20 cellular contexts compared by ENCODE assay signal in the genomic region with DNA sequence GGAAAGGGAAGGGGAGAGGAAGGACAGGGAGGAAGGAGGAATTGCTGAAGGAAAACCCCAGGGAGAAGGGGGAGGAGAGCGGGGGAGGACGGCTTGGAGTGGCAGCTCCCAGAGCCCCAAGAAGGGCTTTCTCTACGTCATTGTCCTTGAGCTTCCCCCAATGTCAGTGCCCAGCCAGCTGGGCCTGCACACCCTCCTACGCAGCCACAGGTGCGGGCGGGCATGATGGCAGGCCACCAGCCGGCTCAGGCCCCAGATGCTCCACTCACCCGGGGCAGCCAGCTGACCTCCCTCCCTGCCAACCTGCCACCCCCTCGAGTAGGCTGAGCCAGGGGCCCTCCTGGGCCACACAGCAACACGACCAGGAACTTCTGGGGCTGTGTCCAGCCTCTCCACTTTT. TPM values are rescaled to one million over a fixed set of nuclear protein-coding genes. Genes with fewer than 3 reads are reported as not detected.
A peak's percentile ranks its signal among the peaks of the same experiment; 100 is the strongest.
DNase-seq lines count a peak whose midpoint lies in the region; ATAC-seq and TF ChIP-seq lines count a peak whose summit lies in the region.
"Had no signal": no experiment of that assay in that cellular context is flagged by ENCODE, and none has a peak within 500 bp of the region (broad histone marks: within the 10 kb centered on the region; RNA-seq: fewer than 3 reads in every experiment).

No MANE protein-coding gene starts in this region.

- no peak overlapping the region for H3K4me2 ChIP-seq in SK-N-SH
- no peak overlapping the region for H3K4me2 ChIP-seq in neuronal stem cell (ENCODE audit: insufficient read depth, low read length, poor library complexity, severe bottlenecking)
- H3K4me2 ChIP-seq: A549 had no signal

- no peak overlapping the region for H4K8ac ChIP-seq in neuronal stem cell (ENCODE audit: low read depth, low read length)

- H3K36me3 ChIP-seq in SK-N-SH (replicated peaks in 1 of 2; ENCODE audit: control insufficient read depth in 1 of 2, insufficient read depth in 2 of 2, low read length in 1 of 2) (no peaks in the 10 kb centered on the region), neuronal stem cell (replicated peaks in 1 of 2; ENCODE audit: control insufficient read depth in 2 of 2, insufficient read depth in 2 of 2, low read length in 2 of 2) (no peaks in the 10 kb centered on the region)
- H3K36me3 ChIP-seq: BE2C had no signal

- peak overlapping the region; percentile 27 for H3K18ac ChIP-seq in neuronal stem cell (ENCODE audit: low read length)

- H3K27ac ChIP-seq in SK-N-SH (ENCODE audit: low read depth in 2 of 2, low read length in 1 of 2) (peak overlapping the region in 1 of 2 experiments; percentile 56; a peak in 1 of 4 replicates), VCaP (peak overlapping the region; percentile 5; the same call in 1 of the 2 replicates), neuronal stem cell (replicated peaks; ENCODE audit: low read length) (no peak overlapping the region)
- H3K27ac ChIP-seq: A549, GM23248 had no signal

- H2BK120ac ChIP-seq in neuronal stem cell (ENCODE audit: low read depth, low read length) = no peak overlapping the region

- no peak for TF ChIP-seq EP300 in SK-N-SH (IDR thresholded peaks at IDR 0.05; ENCODE audit: borderline replicate concordance in 1 of 2, low read depth in 1 of 2, low read length in 1 of 2)

- no peaks in the 10 kb centered on the region for H3F3A ChIP-seq in SK-N-SH (replicated peaks; ENCODE audit: insufficient read depth)

- no peaks in the 10 kb centered on the region for H3K9me3 Mint-ChIP-seq in MCF 10A (ENCODE audit: unreplicated experiment)

- intact Hi-C loops in MCF 10A (cut with micrococcal nuclease) = no loop called here

- no peak overlapping the region for H3K4me3 Mint-ChIP-seq in MCF 10A (ENCODE audit: unreplicated experiment)
- H3K4me3 Mint-ChIP-seq: T-helper 17 cell had no signal

- H2AFZ ChIP-seq in SK-N-SH (ENCODE audit: low read depth) (no peak overlapping the region), neuronal stem cell (ENCODE audit: low read length) (no peak overlapping the region)
- H2AFZ ChIP-seq: GM23248 had no signal

- H4K20me1 ChIP-seq in SK-N-SH (ENCODE audit: insufficient read depth) = no peaks in the 10 kb centered on the region

- TF ChIP-seq RAD21 in SK-N-SH (IDR thresholded peaks at IDR 0.05; ENCODE audit: low read length) = no peak

- no peak overlapping the region for H3K27ac Mint-ChIP-seq in MCF 10A (ENCODE audit: low read depth, unreplicated experiment)
- H3K27ac Mint-ChIP-seq: T-helper 17 cell had no signal

- 60% methylated on average over 4 of the region's 10 CpGs for whole genome bisulfite sequencing in SK-N-SH (ENCODE audit: low lambda C conversion rate)
- WGBS in neuronal stem cell (ENCODE audit: extremely low coverage in 2 of 2, insufficient read length in 2 of 2, insufficient replicate concordance in 1 of 2), 2 donors = no CpG with 5 or more reads among the region's 10 CpGs

- no peak overlapping the region for H3K14ac ChIP-seq in neuronal stem cell (ENCODE audit: low read length)

- no peaks in the 10 kb centered on the region for H3K9me3 ChIP-seq in SK-N-SH
- H3K9me3 ChIP-seq in neuronal stem cell (replicated peaks in 1 of 2; ENCODE audit: control insufficient read depth in 2 of 2, insufficient read depth in 1 of 2, low read depth in 1 of 2, low read length in 2 of 2) = no peaks in the 10 kb centered on the region
- H3K9me3 ChIP-seq: A549, BE2C had no signal

- no peaks in the 10 kb centered on the region for H3K9me2 ChIP-seq in SK-N-SH

- no peak overlapping the region for H2BK15ac ChIP-seq in neuronal stem cell (ENCODE audit: low read length)

- H3K9ac ChIP-seq in SK-N-SH (no peak overlapping the region), neuronal stem cell (ENCODE audit: low read depth, low read length, poor library complexity) (no peak overlapping the region)
- H3K9ac ChIP-seq: GM23248 had no signal

- TF ChIP-seq CTCF in SK-N-SH (IDR thresholded peaks at IDR 0.05) (no peak), VCaP (conservative IDR thresholded peaks at IDR 0.05) (no peak), MCF 10A (IDR thresholded peaks at IDR 0.05; ENCODE audit: unreplicated experiment) (no peak)

- H3K27me3 ChIP-seq in SK-N-SH (ENCODE audit: insufficient read depth) = no peaks in the 10 kb centered on the region; the same call in none of the 2 replicates
- H3K27me3 ChIP-seq in neuronal stem cell (ENCODE audit: control insufficient read depth in 3 of 3, insufficient read depth in 3 of 3, low read depth in 1 of 3, low read length in 3 of 3) = peaks cover 0 to 61% (median 15%) of the 10 kb centered on the region in 3 experiments
- H3K27me3 ChIP-seq: BE2C had no signal

- H3K4ac ChIP-seq in neuronal stem cell (ENCODE audit: low read length) = no peak overlapping the region

- POLR2A ChIA-PET in SK-N-SH (lab: Yijun Ruan, JAX) (no interaction called here), MCF 10A (lab: Yijun Ruan, JAX) (interaction anchor here (0.7 kb wide), 1 partner anchor 132 kb away, joined by 3 read pairs; no protein-coding TSS in a partner anchor)

- no peaks in the 10 kb centered on the region for H3K79me1 ChIP-seq in neuronal stem cell (ENCODE audit: low read depth, low read length)

- H2BK12ac ChIP-seq in neuronal stem cell (ENCODE audit: low read length) = no peak overlapping the region

- CTCF ChIA-PET in SK-N-SH (lab: Yijun Ruan, JAX) = interaction anchor here (1.0 to 22.0 kb wide), 8 partner anchors 8 to 134 kb away, joined by 3 to 404 read pairs (median 9); a partner anchor contains a TSS
- CTCF ChIA-PET in MCF 10A (lab: Yijun Ruan, JAX) = interaction anchor here (0.6 kb wide), 1 partner anchor 92 kb away, joined by 3 read pairs; no protein-coding TSS in a partner anchor

- no peak overlapping the region for H3K23ac ChIP-seq in neuronal stem cell (ENCODE audit: low read depth, low read length, poor library complexity)

- ATAC-seq in SK-N-SH treated with all-trans-retinoic acid at 6 μM for 48 hours (no peak), GM21825 (IDR thresholded peaks at IDR 0.05; ENCODE audit: unreplicated experiment) (no peak)
- ATAC-seq: A549, T-helper 17 cell had no signal

- no peak overlapping the region for H2AK5ac ChIP-seq in neuronal stem cell (ENCODE audit: low read depth, low read length)

- H3K36me3 Mint-ChIP-seq in MCF 10A (ENCODE audit: insufficient read depth, unreplicated experiment) = no peaks in the 10 kb centered on the region

- no peaks in the 10 kb centered on the region for H3K79me2 ChIP-seq in SK-N-SH (ENCODE audit: insufficient read depth)

- H3K4me3 ChIP-seq in SK-N-SH (ENCODE audit: low read depth in 2 of 2, low read length in 1 of 2) = no peak overlapping the region
- peak overlapping the region in 1 of 2 donors; percentile 22 for H3K4me3 ChIP-seq in neuronal stem cell (ENCODE audit: low read length in 2 of 2)
- H3K4me3 ChIP-seq: A549, GM23248 had no signal

- BruUV-seq in MCF 10A (replicated peaks; lab: Mats Ljungman, UMichigan) = no TSS peak

- no peak overlapping the region for H2BK5ac ChIP-seq in neuronal stem cell (ENCODE audit: low read length)

- peaks cover 13% of the 10 kb centered on the region for H3K27me3 Mint-ChIP-seq in MCF 10A (ENCODE audit: insufficient read depth, unreplicated experiment)

- H3K4me1 Mint-ChIP-seq in MCF 10A (ENCODE audit: insufficient read depth, unreplicated experiment) = no peaks in the 10 kb centered on the region

- peaks cover 0 to 82% of the 10 kb centered on the region in 2 experiments; a peak in 1 of 4 replicates for H3K4me1 ChIP-seq in SK-N-SH (ENCODE audit: control insufficient read depth in 1 of 2, insufficient read depth in 2 of 2, low read depth in 1 of 2, low read length in 1 of 2)
- H3K4me1 ChIP-seq in neuronal stem cell (ENCODE audit: control insufficient read depth in 2 of 2, insufficient read depth in 1 of 2, low read depth in 1 of 2, low read length in 2 of 2) = peaks cover 2 to 6% of the 10 kb centered on the region in 2 donors
- H3K4me1 ChIP-seq: BE2C had no signal

- peak; percentile 56 for DNase-seq in SK-N-SH
- DNase-seq in neuronal stem cell (ENCODE audit: low spot score) = no peak
- no peak for DNase-seq in NCI-H510A treated with DMSO at 0.1 percent for 48 hours (lab: John Stamatoyannopoulos, UW)
- no peak for DNase-seq in MCF 10A (ENCODE audit: unreplicated experiment)
- DNase-seq: BE2C, GM23248, HCEC 1CT, KG1, MV-4-11, NCI-H1105 treated with DMSO at 0.1 percent for 48 hours, NCI-H2081, NCI-H510A, NCI-H774, OCI-M1, SW 1271, T-helper 17 cell had no signal

- no peak overlapping the region for H4K91ac ChIP-seq in neuronal stem cell (ENCODE audit: low read depth, low read length, poor library complexity)

TF ChIP-seq in SK-N-SH, 30 proteins besides CTCF, POLR2A, EP300 and RAD21 (continues in another document):
- TF ChIP-seq SIN3A (IDR thresholded peaks at IDR 0.05; ENCODE audit: borderline replicate concordance, low read depth, low read length) = no peak
- TF ChIP-seq, protein P1, sequence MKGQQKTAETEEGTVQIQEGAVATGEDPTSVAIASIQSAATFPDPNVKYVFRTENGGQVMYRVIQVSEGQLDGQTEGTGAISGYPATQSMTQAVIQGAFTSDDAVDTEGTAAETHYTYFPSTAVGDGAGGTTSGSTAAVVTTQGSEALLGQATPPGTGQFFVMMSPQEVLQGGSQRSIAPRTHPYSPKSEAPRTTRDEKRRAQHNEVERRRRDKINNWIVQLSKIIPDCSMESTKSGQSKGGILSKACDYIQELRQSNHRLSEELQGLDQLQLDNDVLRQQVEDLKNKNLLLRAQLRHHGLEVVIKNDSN (IDR thresholded peaks at IDR 0.05; ENCODE audit: borderline replicate concordance, low read depth) = no peak
- TF ChIP-seq FOXM1 (IDR thresholded peaks at IDR 0.05; ENCODE audit: low read depth) = no peak
- TF ChIP-seq NRF1 (IDR thresholded peaks at IDR 0.05; ENCODE audit: low read depth, low read length) = no peak

TF ChIP-seq in SK-N-SH treated with all-trans-retinoic acid at 6 μM for 48 hours, 23 proteins besides CTCF, POLR2A, EP300 and RAD21 (continues in another document):
- no peak for TF ChIP-seq ISL1 (CRISPR knock-in tag; IDR thresholded peaks at IDR 0.05)
- TF ChIP-seq ZC3H10 (CRISPR knock-in tag; IDR thresholded peaks at IDR 0.05) = no peak
- no peak for TF ChIP-seq GLIS3 (CRISPR knock-in tag; IDR thresholded peaks at IDR 0.05)
- TF ChIP-seq ZNF70 (CRISPR knock-in tag; IDR thresholded peaks at IDR 0.05) = no peak
- no peak for TF ChIP-seq OSR1 (CRISPR knock-in tag; IDR thresholded peaks at IDR 0.05)
- TF ChIP-seq CSDC2 (CRISPR knock-in tag; IDR thresholded peaks at IDR 0.05) = no peak
- no peak for TF ChIP-seq BACH2 (CRISPR knock-in tag; IDR thresholded peaks at IDR 0.05; ENCODE audit: borderline replicate concordance)
- no peak for TF ChIP-seq TCF4 (CRISPR knock-in tag; IDR thresholded peaks at IDR 0.05; ENCODE audit: borderline replicate concordance)
- no peak for TF ChIP-seq ZNF565 (CRISPR knock-in tag; conservative IDR thresholded peaks at IDR 0.05; ENCODE audit: low read depth)

RNA-seq across cellular contexts. Expression of a gene that starts 11.2 kb away (rescaled TPM):
- 1.1 and 1.4 TPM in 2 replicates for polyA plus RNA-seq in SK-N-SH (2012; rRNA removed)
- 1.5 and 3.4 TPM in 2 replicates for polyA plus RNA-seq in SK-N-SH (2012; cell fraction: cytosol; rRNA removed)
- 1.9 and 3.2 TPM in 2 replicates for polyA plus RNA-seq in SK-N-SH (2012; cell fraction: nucleus; rRNA removed)
- polyA plus RNA-seq in neuronal stem cell (2013, experiment 1 of 2) = 2.5 TPM
- 2.3 TPM for polyA plus RNA-seq in neuronal stem cell (2013, experiment 2 of 2)
- 25.2 and 57.7 TPM in 2 replicates for total RNA-seq in MCF 10A (2022)
- total RNA-seq: T-helper 17 cell had no signal
